2 cellular contexts compared by ENCODE assay signal in genomic region chr4:78603384-78603783, GRCh38.
TF ChIP-seq lines count a peak whose summit lies in the region.

No MANE protein-coding gene starts in this region.

TF ChIP-seq in GM12891, 5 proteins besides CTCF, POLR2A, EP300 and RAD21:
- TF ChIP-seq TAF1 (IDR thresholded peaks at IDR 0.05; ENCODE audit: low read depth, low read length), result no peak
- TF ChIP-seq POU2F2 (IDR thresholded peaks at IDR 0.05; ENCODE audit: low read depth, low read length), result no peak
- TF ChIP-seq PAX5 (IDR thresholded peaks at IDR 0.05; ENCODE audit: insufficient read depth, low read length, severe bottlenecking), result no peak
- TF ChIP-seq SPI1 (IDR thresholded peaks at IDR 0.05; ENCODE audit: low read depth, low read length), result no peak
- TF ChIP-seq POLR2AphosphoS5 (IDR thresholded peaks at IDR 0.05; ENCODE audit: low read depth, low read length), result no peak
TF ChIP-seq in GM12891: peak in this region for 0.

TF ChIP-seq in K562, 482 proteins besides CTCF, POLR2A, EP300 and RAD21:
- TF ChIP-seq NCOA6 (IDR thresholded peaks at IDR 0.05), result no peak
- TF ChIP-seq CBFA2T3 (IDR thresholded peaks at IDR 0.05), result peak; percentile 49
- no peak for TF ChIP-seq RFX5 (IDR thresholded peaks at IDR 0.05; ENCODE audit: low read depth, low read length)
- no peak for TF ChIP-seq OTX1 (CRISPR knock-in tag; IDR thresholded peaks at IDR 0.05)
- no peak for TF ChIP-seq SMARCC2 (IDR thresholded peaks at IDR 0.05; ENCODE audit: low read depth)
- TF ChIP-seq HNRNPLL (IDR thresholded peaks at IDR 0.05; ENCODE audit: low read depth, low read length, poor library complexity, severe bottlenecking), result no peak
- TF ChIP-seq MEF2A (IDR thresholded peaks at IDR 0.05; ENCODE audit: control insufficient read depth, low read depth, low read length), result no peak
- 0 out of 2 replicates have a peak, but pooled peaks have one; percentile 27 for TF ChIP-seq ARID1B (IDR thresholded peaks at IDR 0.05)
- TF ChIP-seq XRCC5 (IDR thresholded peaks at IDR 0.05; ENCODE audit: low read depth, low read length), result no peak
- no peak for TF ChIP-seq HOMEZ (CRISPR knock-in tag; IDR thresholded peaks at IDR 0.05)
- peak in 1 of 2 experiments; percentile 40; a peak in 1 of 4 replicates for TF ChIP-seq RCOR1 (IDR thresholded peaks at IDR 0.05; ENCODE audit: borderline replicate concordance in 1 of 2, low read depth in 2 of 2, low read length in 2 of 2)
- TF ChIP-seq GABPB2 (CRISPR knock-in tag; conservative IDR thresholded peaks at IDR 0.05), result no peak
- peak; percentile 52 to 53; a peak in 2 of 4 replicates for TF ChIP-seq KDM1A (IDR thresholded peaks at IDR 0.05)
- TF ChIP-seq FOSL1 (tag; conservative IDR thresholded peaks at IDR 0.05), result no peak
